In the genomic region with DNA sequence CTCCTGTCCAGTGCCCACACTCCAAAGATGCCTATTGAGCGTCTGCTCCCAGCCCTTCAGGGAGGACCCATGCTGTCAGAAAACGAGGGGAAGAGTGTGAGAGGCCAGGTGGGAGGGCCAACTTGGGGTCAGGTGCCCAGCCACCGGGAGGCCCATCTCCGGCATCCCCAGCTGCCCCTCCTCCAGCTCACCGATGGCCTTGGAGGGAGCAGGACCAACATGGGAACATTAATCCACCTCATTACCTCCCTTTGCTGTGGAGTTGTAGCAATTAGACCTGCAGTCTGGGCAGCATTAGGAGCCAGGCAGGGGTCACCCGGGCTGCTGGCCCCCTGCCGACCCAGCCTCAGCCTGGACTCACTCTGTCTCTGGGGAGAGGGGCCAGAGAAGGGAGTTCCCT, we compare ENCODE assay signal across 16 cellular contexts. TPM values are rescaled to one million over a fixed set of nuclear protein-coding genes. Genes with fewer than 3 reads are reported as not detected.
DNase-seq lines count a peak whose midpoint lies in the region; ATAC-seq and TF ChIP-seq lines count a peak whose summit lies in the region.
"Had no signal": no experiment of that assay in that cellular context is flagged by ENCODE, and none has a peak within 500 bp of the region (broad histone marks: within the 10 kb centered on the region; RNA-seq: fewer than 3 reads in every experiment).

No MANE protein-coding gene starts in this region.

- H3K79me1 ChIP-seq in neuronal stem cell (ENCODE audit: low read depth, low read length) = no peaks in the 10 kb centered on the region

- no peak overlapping the region for H2BK5ac ChIP-seq in neuronal stem cell (ENCODE audit: low read length)

- H3K14ac ChIP-seq in neuronal stem cell (ENCODE audit: low read length) = no peak overlapping the region

- peak; percentile 1 for DNase-seq in BE2C
- DNase-seq in WTC11 (ENCODE audit: low spot score) = no peak
- no peak for DNase-seq in neuronal stem cell (ENCODE audit: low spot score)
- DNase-seq in hepatic stellate cell (ENCODE audit: low spot score) = no peak
- DNase-seq in adrenal gland = no peak
- DNase-seq in activated CD4-positive, alpha-beta T cell treated with anti-CD3 and anti-CD28 coated beads for 48 hours = no peak
- DNase-seq: ACHN; Caco-2; CD8-positive, alpha-beta T cell; DND-41; GDM1; H9 had no signal

- H3K9me3 ChIP-seq in BE2C (no peaks in the 10 kb centered on the region), HEK293 (ENCODE audit: control insufficient read depth, insufficient read depth, low read depth, low read length) (no peaks in the 10 kb centered on the region), neuronal stem cell (replicated peaks in 1 of 2; ENCODE audit: control insufficient read depth in 2 of 2, insufficient read depth in 1 of 2, low read depth in 1 of 2, low read length in 2 of 2) (no peaks in the 10 kb centered on the region), adrenal gland (replicated peaks in 1 of 3) (no peaks in the 10 kb centered on the region)

- no peak for ATAC-seq in WTC11
- ATAC-seq: CD8-positive, alpha-beta T cell; GM23338; HepG2 had no signal

- no CpG with 5 or more reads among the region's 7 CpGs for WGBS in neuronal stem cell (ENCODE audit: extremely low coverage in 2 of 2, insufficient read length in 2 of 2, insufficient replicate concordance in 1 of 2), 2 donors
- WGBS in adrenal gland, 4 donors = 19 to 40% (median 30%) methylated on average over 3 to 7 of the region's 7 CpGs

- H3K27me3 ChIP-seq in BE2C = no peaks in the 10 kb centered on the region
- H3K27me3 ChIP-seq in neuronal stem cell (ENCODE audit: control insufficient read depth in 3 of 3, insufficient read depth in 3 of 3, low read depth in 1 of 3, low read length in 3 of 3) = peaks cover 0 to 46% (median 0%) of the 10 kb centered on the region in 3 experiments
- H3K27me3 ChIP-seq in adrenal gland = no peaks in the 10 kb centered on the region

- no peak overlapping the region for H2AK5ac ChIP-seq in neuronal stem cell (ENCODE audit: low read depth, low read length)

- no peak overlapping the region for H3K4me3 Mint-ChIP-seq in WTC11
- H3K4me3 Mint-ChIP-seq: CD8-positive, alpha-beta T cell; GM23338; H9 had no signal

- peaks cover 5% of the 10 kb centered on the region for H3K9me3 Mint-ChIP-seq in WTC11
- H3K9me3 Mint-ChIP-seq: GM23338, H9 had no signal

- H3K36me3 ChIP-seq in BE2C = no peaks in the 10 kb centered on the region
- no peaks in the 10 kb centered on the region for H3K36me3 ChIP-seq in HEK293 (ENCODE audit: control insufficient read depth in 2 of 2, insufficient read depth in 1 of 2, low read length in 2 of 2)
- no peaks in the 10 kb centered on the region for H3K36me3 ChIP-seq in neuronal stem cell (replicated peaks in 1 of 2; ENCODE audit: control insufficient read depth in 2 of 2, insufficient read depth in 2 of 2, low read length in 2 of 2)
- H3K36me3 ChIP-seq in adrenal gland (replicated peaks in 1 of 2) = no peaks in the 10 kb centered on the region

- H3K4ac ChIP-seq in neuronal stem cell (ENCODE audit: low read length) = no peak overlapping the region

- H3K36me3 Mint-ChIP-seq in WTC11 = no peaks in the 10 kb centered on the region
- H3K36me3 Mint-ChIP-seq: CD8-positive, alpha-beta T cell had no signal

- peaks cover 43% of the 10 kb centered on the region for H3K4me1 Mint-ChIP-seq in WTC11

- intact Hi-C loops in adrenal gland (cut with DNase I) = no loop called here

- TF ChIP-seq CTCF in BE2C (IDR thresholded peaks at IDR 0.05; ENCODE audit: low read depth, low read length) (no peak), HEK293 (tag by site-specific recombination; IDR thresholded peaks at IDR 0.05) (no peak), WTC11 (IDR thresholded peaks at IDR 0.05) (no peak), adrenal gland (IDR thresholded peaks at IDR 0.05) (no peak)

- H4K8ac ChIP-seq in neuronal stem cell (ENCODE audit: low read depth, low read length) = no peak overlapping the region

- no peak overlapping the region for H2BK15ac ChIP-seq in neuronal stem cell (ENCODE audit: low read length)

- H2AFZ ChIP-seq in neuronal stem cell (ENCODE audit: low read length) = no peak overlapping the region
- H2AFZ ChIP-seq: GM23338 had no signal

- POLR2A ChIA-PET in HEK293 (lab: Yijun Ruan, JAX) (no interaction called here), WTC11 (lab: Charles Lee) (no interaction called here)

- peak overlapping the region; percentile 70 for H3K9ac ChIP-seq in neuronal stem cell (ENCODE audit: low read depth, low read length, poor library complexity)

- no peak overlapping the region for H3K27ac ChIP-seq in HEK293 (ENCODE audit: extremely low read depth, low read depth, low read length)
- no peak overlapping the region for H3K27ac ChIP-seq in neuronal stem cell (replicated peaks; ENCODE audit: low read length)
- H3K27ac ChIP-seq in adrenal gland = no peak overlapping the region
- H3K27ac ChIP-seq: C4-2B had no signal

- no peak for TF ChIP-seq POLR2A in adrenal gland (IDR thresholded peaks at IDR 0.05)

- CTCF ChIA-PET in HEK293 (lab: Yijun Ruan, JAX) (no interaction called here), WTC11 (lab: Charles Lee) (interaction anchor here (0.6 to 2.9 kb wide), 3 partner anchors 108 to 346 kb away, joined by 3 to 11 read pairs (median 11); no protein-coding TSS in a partner anchor)

- H3K27ac Mint-ChIP-seq in WTC11 = no peak overlapping the region
- H3K27ac Mint-ChIP-seq: CD8-positive, alpha-beta T cell; GM23338; H9 had no signal

- H3K4me2 ChIP-seq in neuronal stem cell (ENCODE audit: insufficient read depth, low read length, poor library complexity, severe bottlenecking) = no peak overlapping the region
- H3K4me2 ChIP-seq: GM23338 had no signal

- H3K23ac ChIP-seq in neuronal stem cell (ENCODE audit: low read depth, low read length, poor library complexity) = no peak overlapping the region

- H3K27me3 Mint-ChIP-seq in WTC11 (ENCODE audit: low read depth) = peaks cover 67% of the 10 kb centered on the region

- H4K91ac ChIP-seq in neuronal stem cell (ENCODE audit: low read depth, low read length, poor library complexity) = no peak overlapping the region

- no peak overlapping the region for H3K4me3 ChIP-seq in BE2C (ENCODE audit: low read depth, low read length)
- no peak overlapping the region for H3K4me3 ChIP-seq in HEK293 (ENCODE audit: low read depth, low read length)
- H3K4me3 ChIP-seq in neuronal stem cell (ENCODE audit: low read length in 2 of 2) = no peak overlapping the region
- H3K4me3 ChIP-seq in adrenal gland = no peak overlapping the region
- H3K4me3 ChIP-seq: GM23338 had no signal

- H3K18ac ChIP-seq in neuronal stem cell (ENCODE audit: low read length) = no peak overlapping the region

- H3K4me1 ChIP-seq in BE2C (peaks cover under 1% of the 10 kb centered on the region; the same call in 1 of the 2 replicates), HEK293 (ENCODE audit: control insufficient read depth, insufficient read depth, low read length) (no peaks in the 10 kb centered on the region), neuronal stem cell (ENCODE audit: control insufficient read depth in 2 of 2, insufficient read depth in 1 of 2, low read depth in 1 of 2, low read length in 2 of 2) (peaks cover 4 to 7% of the 10 kb centered on the region in 2 donors), adrenal gland (replicated peaks in 1 of 2) (no peaks in the 10 kb centered on the region)

- H2BK12ac ChIP-seq in neuronal stem cell (ENCODE audit: low read length) = peak overlapping the region; percentile 65

- H2BK120ac ChIP-seq in neuronal stem cell (ENCODE audit: low read depth, low read length) = no peak overlapping the region

TF ChIP-seq in HEK293, 187 proteins besides CTCF, POLR2A, EP300 and RAD21 (continues in another document):
- TF ChIP-seq ZNF23 (tag by site-specific recombination; IDR thresholded peaks at IDR 0.05; ENCODE audit: borderline replicate concordance) = no peak
- TF ChIP-seq KLF7 (tag by site-specific recombination; IDR thresholded peaks at IDR 0.05; ENCODE audit: borderline replicate concordance) = no peak
- no peak for TF ChIP-seq ZNF664 (tag by site-specific recombination; IDR thresholded peaks at IDR 0.05)
- TF ChIP-seq ZNF157 (tag by site-specific recombination; IDR thresholded peaks at IDR 0.05) = no peak
- TF ChIP-seq, protein P1, sequence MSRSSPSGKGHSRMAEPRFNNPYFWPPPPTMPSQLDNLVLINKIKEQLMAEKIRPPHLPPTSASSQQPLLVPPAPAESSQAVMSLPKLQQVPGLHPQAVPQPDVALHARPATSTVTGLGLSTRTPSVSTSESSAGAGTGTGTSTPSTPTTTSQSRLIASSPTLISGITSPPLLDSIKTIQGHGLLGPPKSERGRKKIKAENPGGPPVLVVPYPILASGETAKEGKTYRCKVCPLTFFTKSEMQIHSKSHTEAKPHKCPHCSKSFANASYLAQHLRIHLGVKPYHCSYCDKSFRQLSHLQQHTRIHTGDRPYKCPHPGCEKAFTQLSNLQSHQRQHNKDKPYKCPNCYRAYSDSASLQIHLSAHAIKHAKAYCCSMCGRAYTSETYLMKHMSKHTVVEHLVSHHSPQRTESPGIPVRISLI (tag by site-specific recombination; IDR thresholded peaks at IDR 0.05) = no peak
- peak; percentile 70 for TF ChIP-seq ZIC2 (tag by site-specific recombination; IDR thresholded peaks at IDR 0.05)
- TF ChIP-seq ZNF768 (tag by site-specific recombination; IDR thresholded peaks at IDR 0.05) = no peak

TF ChIP-seq in WTC11, 78 proteins besides CTCF, POLR2A, EP300 and RAD21:
- TF ChIP-seq TEAD1 (CRISPR knock-in tag; IDR thresholded peaks at IDR 0.05) (no peak), GRHL2 (CRISPR knock-in tag; IDR thresholded peaks at IDR 0.05; ENCODE audit: insufficient replicate concordance, severe bottlenecking) (no peak), SP1 (CRISPR knock-in tag; conservative IDR thresholded peaks at IDR 0.05) (no peak), ZNF423 (CRISPR knock-in tag; IDR thresholded peaks at IDR 0.05) (0 out of 2 replicates have a peak, but pooled peaks have one; percentile 0), ZNF219 (CRISPR knock-in tag; IDR thresholded peaks at IDR 0.05; ENCODE audit: borderline replicate concordance) (no peak), NR3C1 (CRISPR knock-in tag; conservative IDR thresholded peaks at IDR 0.05; ENCODE audit: low read depth) (no peak), TP53 (CRISPR knock-in tag; IDR thresholded peaks at IDR 0.05) (no peak)
- TF ChIP-seq, protein P2, sequence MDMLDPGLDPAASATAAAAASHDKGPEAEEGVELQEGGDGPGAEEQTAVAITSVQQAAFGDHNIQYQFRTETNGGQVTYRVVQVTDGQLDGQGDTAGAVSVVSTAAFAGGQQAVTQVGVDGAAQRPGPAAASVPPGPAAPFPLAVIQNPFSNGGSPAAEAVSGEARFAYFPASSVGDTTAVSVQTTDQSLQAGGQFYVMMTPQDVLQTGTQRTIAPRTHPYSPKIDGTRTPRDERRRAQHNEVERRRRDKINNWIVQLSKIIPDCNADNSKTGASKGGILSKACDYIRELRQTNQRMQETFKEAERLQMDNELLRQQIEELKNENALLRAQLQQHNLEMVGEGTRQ (CRISPR knock-in tag; IDR thresholded peaks at IDR 0.05) = no peak

RNA-seq across cellular contexts. Expression of a gene that starts 25.0 kb away (rescaled TPM):
- polyA plus RNA-seq in BE2C (2012; ENCODE audit: insufficient read depth, insufficient read length, low read depth) = 71.6 TPM
- 52.6 to 54.6 TPM (median 54.6 TPM) in 3 replicates for total RNA-seq in WTC11 (2021)
- 98.6 TPM for polyA plus RNA-seq in neuronal stem cell (2013, experiment 1 of 2)
- polyA plus RNA-seq in neuronal stem cell (2013, experiment 2 of 2) = 99.8 TPM
- 10 to 100 TPM; 37.2 to 90.6 (median 64.0) TPM for total RNA-seq in adrenal gland
- polyA plus RNA-seq in adrenal gland = 10 to 100 TPM; 55.8 to 95.2 (median 79.7) TPM
